ENCODE assay signal across 30 cellular contexts in genomic region chr12:18681818-18682217, GRCh38. TPM values are rescaled to one million over a fixed set of nuclear protein-coding genes. Genes with fewer than 3 reads are reported as not detected.
"Had no signal": no experiment of that assay in that cellular context is flagged by ENCODE, and none has a peak within 500 bp of the region (broad histone marks: within the 10 kb centered on the region; RNA-seq: fewer than 3 reads in every experiment).

No MANE protein-coding gene starts in this region.

- FAIRE-seq: endothelial cell of umbilical vein, frontal cortex had no signal

- H3K36me3 ChIP-seq: colonic mucosa, heart left ventricle, spleen, tibial artery, upper lobe of left lung, uterus had no signal

- H3K9me3 ChIP-seq: colonic mucosa, heart left ventricle, spleen, tibial artery, upper lobe of left lung, uterus had no signal

- DNase-seq: colonic mucosa; dermis blood vessel endothelial cell; endodermal cell; heart left ventricle; hippocampal formation; islet precursor cell; mammary epithelial cell; naive thymus-derived CD4-positive, alpha-beta T cell; nephron progenitor cell; posterior cingulate gyrus; spleen; stimulated activated CD4-positive, alpha-beta T cell treated with anti-CD3 and anti-CD28 coated beads, Interleukin-15, amount 100 ng/mL, for 24 hours; stimulated activated CD4-positive, alpha-beta T cell treated with anti-CD3 and anti-CD28 coated beads, Interleukin-1b, Interleukin-23, amount 100 ng/mL, for 48 hours; stimulated activated CD4-positive, alpha-beta T cell treated with anti-CD3 and anti-CD28 coated beads, Interleukin-4, amount 100 ng/mL, for 24 hours; tibial artery; upper lobe of left lung; uterus had no signal

- H3K27me3 ChIP-seq: colonic mucosa, heart left ventricle, spleen, tibial artery, upper lobe of left lung, uterus had no signal

- H3K4me3 ChIP-seq: colonic mucosa, heart left ventricle, spleen, tibial artery, upper lobe of left lung, uterus had no signal

- H3K4me1 ChIP-seq: colonic mucosa, heart left ventricle, spleen, tibial artery, upper lobe of left lung, uterus had no signal

- H3K27ac ChIP-seq: colonic mucosa, heart left ventricle, spleen, tibial artery, upper lobe of left lung, uterus had no signal

RNA-seq across cellular contexts. Expression of gene PLCZ1, which starts 56.0 kb away (rescaled TPM):
- total RNA-seq: colonic mucosa; dermis blood vessel endothelial cell; endodermal cell; endothelial cell of umbilical vein; frontal cortex; glomerular endothelial cell; left lobe of liver; lower leg skin; mesenteric fat pad; mononuclear cell; naive thymus-derived CD4-positive, alpha-beta T cell; osteocyte; sciatic nerve; skeletal muscle tissue; spleen; upper lobe of left lung; uterus had no signal
- polyA plus RNA-seq: endothelial cell of umbilical vein; esophagus; naive thymus-derived CD4-positive, alpha-beta T cell; spleen had no signal

RNA-seq across cellular contexts. Expression of gene CAPZA3, which starts 56.1 kb away (rescaled TPM):
- total RNA-seq: colonic mucosa; dermis blood vessel endothelial cell; endodermal cell; endothelial cell of umbilical vein; frontal cortex; glomerular endothelial cell; heart left ventricle; mesenteric fat pad; mononuclear cell; naive thymus-derived CD4-positive, alpha-beta T cell; osteocyte; pulmonary artery endothelial cell; sciatic nerve; skeletal muscle tissue; spleen; temporal lobe; upper lobe of left lung had no signal
- polyA plus RNA-seq: endothelial cell of umbilical vein; heart left ventricle; mammary epithelial cell; naive thymus-derived CD4-positive, alpha-beta T cell; spleen had no signal
